Comparison of ENCODE assay signal across 29 cellular contexts in the genomic region with DNA sequence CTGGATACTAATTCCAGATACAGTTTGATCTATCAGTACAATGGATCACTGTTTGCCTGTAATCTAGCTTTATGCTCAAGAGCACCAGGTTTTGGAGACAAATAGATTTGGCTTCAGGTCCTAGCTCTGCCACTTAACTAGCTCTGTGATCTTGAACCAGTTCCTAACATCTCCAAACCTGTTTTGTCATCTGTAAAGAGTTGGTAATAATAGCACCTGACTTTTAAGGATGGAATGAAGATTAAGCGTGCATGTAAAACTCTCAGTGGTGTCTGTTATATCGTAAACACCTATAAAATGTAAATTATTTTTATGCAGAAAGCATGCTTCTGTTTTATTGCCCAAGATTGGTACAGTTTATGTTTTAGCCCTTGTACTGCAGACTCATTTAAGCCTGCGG.
"Had no signal": no experiment of that assay in that cellular context is flagged by ENCODE, and none has a peak within 500 bp of the region (broad histone marks: within the 10 kb centered on the region; RNA-seq: fewer than 3 reads in every experiment).

No MANE protein-coding gene starts in this region.

- H3K9ac ChIP-seq: KMS-11 had no signal

- H3K4me2 ChIP-seq: KMS-11, PC-9 had no signal

- ATAC-seq: activated CD8-positive, alpha-beta T cell treated with anti-CD3 and anti-CD28 coated beads for 36 hours; activated naive CD8-positive, alpha-beta T cell treated with anti-CD3 and anti-CD28 coated beads, Interleukin-2, amount 50 U/mL, for 24 hours; activated T-cell treated with anti-CD3 and anti-CD28 coated beads, Interleukin-2, amount 50 U/mL, for 72 hours; activated T-helper 17 cell treated with anti-CD3 and anti-CD28 coated beads, Interleukin-2, amount 50 U/mL, for 72 hours; Right ventricle myocardium inferior had no signal

- H3K27ac ChIP-seq: KMS-11, PC-9, RWPE1 had no signal

- H3K4me3 ChIP-seq: PC-9 had no signal

- FAIRE-seq: bronchial epithelial cell, RCC 7860 had no signal

- DNase-seq: activated CD4-positive, alpha-beta T cell treated with anti-CD3 and anti-CD28 coated beads, Interleukin-2, amount 10 ng/mL, durations not matched to agents 24 days and 14 days; activated CD4-positive, alpha-beta T cell treated with anti-CD3 and anti-CD28 coated beads, Interleukin-2, amount 50 U/mL, for 4 hours; activated CD8-positive, alpha-beta T cell treated with anti-CD3 and anti-CD28 coated beads for 36 hours; activated effector memory CD4-positive, alpha-beta T cell treated with anti-CD3 and anti-CD28 coated beads, Interleukin-2, amount 50 U/mL, for 16 hours; activated naive CD4-positive, alpha-beta T cell; activated naive CD8-positive, alpha-beta T cell treated with anti-CD3 and anti-CD28 coated beads, Interleukin-2, amount 50 U/mL, for 24 hours; activated T-cell treated with anti-CD3 and anti-CD28 coated beads, Interleukin-2, amount 50 U/mL, for 1 hour; activated T-cell treated with anti-CD3 and anti-CD28 coated beads, Interleukin-2, amount 50 U/mL, for 72 hours; anterior cingulate cortex; caudate nucleus; cerebellar nuclear complex; NCI-H1105; NCI-H1417 treated with DMSO at 0.1 percent for 48 hours; NCI-H187 treated with DMSO at 0.1 percent for 48 hours; NCI-H2081; NCI-H345; NCI-H524 treated with DMSO at 0.1 percent for 48 hours; NK-92 treated with Interleukin-12 subunit alpha and Interleukin-12 subunit beta, amount 100 ng/mL, for 24 hours; PC-9; SW 1271; T-helper 1 cell; T-helper 2 cell; T-helper 9 cell had no signal

- H2AFZ ChIP-seq: PC-9 had no signal
